15 cellular contexts compared by ENCODE assay signal in genomic region chr13:110484290-110485048, GRCh38.
"Had no signal": no experiment of that assay in that cellular context is flagged by ENCODE, and none has a peak within 500 bp of the region (broad histone marks: within the 10 kb centered on the region; RNA-seq: fewer than 3 reads in every experiment).

No MANE protein-coding gene starts in this region.

- H3K9me3 ChIP-seq: left ventricle myocardium inferior, neutrophil, upper lobe of right lung had no signal

- H3K4me3 ChIP-seq: left ventricle myocardium inferior, skin epidermis, upper lobe of right lung had no signal

- H3K4me1 Mint-ChIP-seq: central memory CD8-positive, alpha-beta T cell; stimulated activated effector memory CD8-positive, alpha-beta T cell treated with anti-CD3 and anti-CD28 coated beads, Interleukin-12 subunit alpha, Interleukin-12 subunit beta, amount 100 ng/mL, for 72 hours had no signal

- H3K27me3 ChIP-seq: upper lobe of right lung had no signal

- H3K36me3 ChIP-seq: neutrophil had no signal

- H3K4me1 ChIP-seq: upper lobe of right lung had no signal

- H3K9me3 Mint-ChIP-seq: activated naive CD4-positive, alpha-beta T cell treated with anti-CD3 and anti-CD28 coated beads, Interleukin-2, amount 50 U/mL, for 72 hours; activated T-helper 2 cell treated with anti-CD3 and anti-CD28 coated beads, Interferon-gamma antibody, Interleukin-2, Interleukin-4, amounts not matched to agents 10 μg/mL and 5 μg/mL and 100 μg/mL, durations not matched to agents 14 hours and 24 hours and 36 hours; brain; central memory CD8-positive, alpha-beta T cell; dendritic cell treated with granulocyte-macrophage colony-stimulating factor and Interleukin-4, amounts not matched to agents 40 ng/mL and 50 ng/mL, for 4 days; stimulated activated effector memory CD8-positive, alpha-beta T cell treated with anti-CD3 and anti-CD28 coated beads, Interleukin-12 subunit alpha, Interleukin-12 subunit beta, amount 100 ng/mL, for 72 hours had no signal

- H3K4me3 Mint-ChIP-seq: brain; central memory CD8-positive, alpha-beta T cell; dendritic cell treated with granulocyte-macrophage colony-stimulating factor and Interleukin-4, amounts not matched to agents 40 ng/mL and 50 ng/mL, for 4 days; stimulated activated effector memory CD8-positive, alpha-beta T cell treated with anti-CD3 and anti-CD28 coated beads, Interleukin-12 subunit alpha, Interleukin-12 subunit beta, amount 100 ng/mL, for 72 hours had no signal

- H3K27ac ChIP-seq: left ventricle myocardium inferior, neutrophil, skin epidermis, upper lobe of right lung had no signal

- H3K27ac Mint-ChIP-seq: activated naive CD4-positive, alpha-beta T cell treated with anti-CD3 and anti-CD28 coated beads, Interleukin-2, amount 50 U/mL, for 72 hours; activated T-helper 2 cell treated with anti-CD3 and anti-CD28 coated beads, Interferon-gamma antibody, Interleukin-2, Interleukin-4, amounts not matched to agents 10 μg/mL and 5 μg/mL and 100 μg/mL, durations not matched to agents 14 hours and 24 hours and 36 hours; dendritic cell treated with granulocyte-macrophage colony-stimulating factor and Interleukin-4, amounts not matched to agents 40 ng/mL and 50 ng/mL, for 4 days; stimulated activated effector memory CD8-positive, alpha-beta T cell treated with anti-CD3 and anti-CD28 coated beads, Interleukin-12 subunit alpha, Interleukin-12 subunit beta, amount 100 ng/mL, for 72 hours had no signal

- H3K36me3 Mint-ChIP-seq: activated naive CD4-positive, alpha-beta T cell treated with anti-CD3 and anti-CD28 coated beads, Interleukin-2, amount 50 U/mL, for 72 hours; stimulated activated effector memory CD8-positive, alpha-beta T cell treated with anti-CD3 and anti-CD28 coated beads, Interleukin-12 subunit alpha, Interleukin-12 subunit beta, amount 100 ng/mL, for 72 hours had no signal

- DNase-seq: amniotic stem cell, head of caudate nucleus, islet precursor cell, left ventricle myocardium inferior, midbrain, substantia nigra, upper lobe of right lung had no signal
